ENCODE assay signal across 26 cellular contexts in genomic region chr7:102811942-102812678, GRCh38.
DNase-seq lines count a peak whose midpoint lies in the region; ATAC-seq, FAIRE-seq and TF ChIP-seq lines count a peak whose summit lies in the region.
"Had no signal": no experiment of that assay in that cellular context is flagged by ENCODE, and none has a peak within 500 bp of the region (broad histone marks: within the 10 kb centered on the region; RNA-seq: fewer than 3 reads in every experiment).

No MANE protein-coding gene starts in this region.

- peak; percentile 30 for DNase-seq in A673 (ENCODE audit: low spot score)
- no peak for DNase-seq in K562 (ENCODE audit: extremely low read depth in 1 of 4, low spot score in 3 of 4)
- no peak for DNase-seq in mesothelial cell of epicardium (ENCODE audit: low spot score in 2 of 2, unreplicated experiment in 2 of 2)
- no peak for DNase-seq in activated T-helper 2 cell treated with anti-CD3 and anti-CD28 coated beads, Interferon-gamma antibody, Interleukin-2, Interleukin-4, amounts not matched to agents 10 μg/mL and 5 μg/mL and 100 μg/mL, durations not matched to agents 14 hours and 24 hours and 36 hours (ENCODE audit: low spot score)
- no peak for DNase-seq in omental fat pad (ENCODE audit: low spot score)
- no peak for DNase-seq in DMS79 treated with DMSO at 0.1 percent for 48 hours (lab: John Stamatoyannopoulos, UW)
- DNase-seq: activated CD4-positive, alpha-beta T cell treated with anti-CD3 and anti-CD28 coated beads, Interleukin-2, amount 50 U/mL, for 1 hour; DMS 273 treated with DMSO at 0.1 percent for 48 hours; foreskin fibroblast; immature natural killer cell; MV-4-11; NCI-H187; NCI-H2227 treated with DMSO at 0.1 percent for 48 hours; NCI-H82; PC-9; SIG-M5; stimulated activated CD4-positive, alpha-beta T cell treated with anti-CD3 and anti-CD28 coated beads, Interleukin-12 subunit alpha, Interleukin-12 subunit beta, amount 100 ng/mL, for 4 hours; upper lobe of left lung had no signal

- CTCF ChIA-PET in A673 (lab: Charles Lee): no interaction called here
- CTCF ChIA-PET in K562 (lab: Yijun Ruan, JAX; ENCODE audit: low intra/inter-chr PET ratio): no interaction called here

- no peaks in the 10 kb centered on the region for H3K36me3 ChIP-seq in A673 (ENCODE audit: insufficient read depth, low read length, poor library complexity, severe bottlenecking)
- H3K36me3 ChIP-seq in KMS-11 (ENCODE audit: insufficient read depth): no peaks in the 10 kb centered on the region
- peaks cover 72% of the 10 kb centered on the region for H3K36me3 ChIP-seq in K562 (ENCODE audit: control insufficient read depth, insufficient read depth, low read length)
- H3K36me3 ChIP-seq: upper lobe of left lung had no signal

- no peak for FAIRE-seq in K562 (lab: Jason Lieb, UNC)
- FAIRE-seq: GM18507, H54 had no signal

- H3K4me2 ChIP-seq in KMS-11: peak overlapping the region; percentile 55
- no peak overlapping the region for H3K4me2 ChIP-seq in K562 (ENCODE audit: insufficient read depth, low read length)
- H3K4me2 ChIP-seq: PC-9 had no signal

- intact Hi-C loops in A673 (cut with micrococcal nuclease; ENCODE audit: unreplicated experiment): no loop called here
- intact Hi-C loops in K562 (cut with micrococcal nuclease): no loop called here
- intact Hi-C loops in activated T-helper 2 cell treated with anti-CD3 and anti-CD28 coated beads, Interferon-gamma antibody, Interleukin-2, Interleukin-4, amounts not matched to agents 10 μg/mL and 5 μg/mL and 100 μg/mL, durations not matched to agents 14 hours and 24 hours and 36 hours (cut with micrococcal nuclease): no loop called here

- no peaks in the 10 kb centered on the region for H3K9me1 ChIP-seq in K562 (ENCODE audit: control insufficient read depth, insufficient read depth, low read length)

- TF ChIP-seq POLR2A in K562 (conservative IDR thresholded peaks at IDR 0.05): no peak

- H3K27ac Mint-ChIP-seq in mesothelial cell of epicardium: peak overlapping the region; percentile 73
- no peak overlapping the region for H3K27ac Mint-ChIP-seq in activated T-helper 2 cell treated with anti-CD3 and anti-CD28 coated beads, Interferon-gamma antibody, Interleukin-2, Interleukin-4, amounts not matched to agents 10 μg/mL and 5 μg/mL and 100 μg/mL, durations not matched to agents 14 hours and 24 hours and 36 hours
- H3K27ac Mint-ChIP-seq: activated naive CD8-positive, alpha-beta T cell; activated T-helper 17 cell treated with anti-CD3 and anti-CD28 coated beads, Interleukin-2, amount 50 U/mL, for 72 hours; immature natural killer cell; T-helper 1 cell treated with Interleukin-12 subunit alpha and Interleukin-12 subunit beta and Interleukin-4 antibody, amounts not matched to agents 30 μg/mL and 1 μg/mL, for 36 hours had no signal

- H4K20me1 ChIP-seq in KMS-11 (ENCODE audit: insufficient read depth) (no peaks in the 10 kb centered on the region), K562 (replicated peaks; ENCODE audit: control insufficient read depth, insufficient read depth, low read length) (no peaks in the 10 kb centered on the region)

- no TSS peak for BruUV-seq in A673 (replicated peaks; lab: Mats Ljungman, UMichigan)
- BruUV-seq in K562 (replicated peaks; lab: Mats Ljungman, UMichigan): no TSS peak

- no peak for TF ChIP-seq EP300 in K562 (IDR thresholded peaks at IDR 0.05; ENCODE audit: low read length)

- H3K79me2 ChIP-seq in KMS-11 (ENCODE audit: insufficient read depth, low read depth) (no peaks in the 10 kb centered on the region), K562 (ENCODE audit: control insufficient read depth, insufficient read depth, low read length) (no peaks in the 10 kb centered on the region)

- TF ChIP-seq CTCF in A673 (conservative IDR thresholded peaks at IDR 0.05; ENCODE audit: low read depth, low read length) (no peak), KMS-11 (conservative IDR thresholded peaks at IDR 0.05; ENCODE audit: low read depth, low read length) (no peak), K562 (IDR thresholded peaks at IDR 0.05 in 2 of 3, conservative IDR thresholded peaks at IDR 0.05 in 1 of 3; ENCODE audit: insufficient read depth in 2 of 3, low read depth in 1 of 3, low read length in 3 of 3) (no peak), mesothelial cell of epicardium (IDR thresholded peaks at IDR 0.05; ENCODE audit: unreplicated experiment) (no peak), omental fat pad (IDR thresholded peaks at IDR 0.05) (no peak)

- H3K4me3 Mint-ChIP-seq in mesothelial cell of epicardium: no peak overlapping the region
- H3K4me3 Mint-ChIP-seq in activated T-helper 2 cell treated with anti-CD3 and anti-CD28 coated beads, Interferon-gamma antibody, Interleukin-2, Interleukin-4, amounts not matched to agents 10 μg/mL and 5 μg/mL and 100 μg/mL, durations not matched to agents 14 hours and 24 hours and 36 hours (ENCODE audit: low read depth): no peak overlapping the region
- H3K4me3 Mint-ChIP-seq: activated naive CD8-positive, alpha-beta T cell; activated T-helper 17 cell treated with anti-CD3 and anti-CD28 coated beads, Interleukin-2, amount 50 U/mL, for 72 hours; immature natural killer cell; T-helper 1 cell treated with Interleukin-12 subunit alpha and Interleukin-12 subunit beta and Interleukin-4 antibody, amounts not matched to agents 30 μg/mL and 1 μg/mL, for 36 hours had no signal

- H3K9ac ChIP-seq in KMS-11 (no peak overlapping the region), K562 (ENCODE audit: insufficient read depth in 1 of 2, low read depth in 2 of 2, low read length in 2 of 2) (no peak overlapping the region)

- peaks cover 17% of the 10 kb centered on the region for H3K36me3 Mint-ChIP-seq in mesothelial cell of epicardium
- no peaks in the 10 kb centered on the region for H3K36me3 Mint-ChIP-seq in activated T-helper 2 cell treated with anti-CD3 and anti-CD28 coated beads, Interferon-gamma antibody, Interleukin-2, Interleukin-4, amounts not matched to agents 10 μg/mL and 5 μg/mL and 100 μg/mL, durations not matched to agents 14 hours and 24 hours and 36 hours (ENCODE audit: low read depth)

- POLR2A ChIA-PET in A673 (lab: Charles Lee; ENCODE audit: low non-redundant PET): interaction anchor here (0.6 kb wide), 1 partner anchor 914 kb away, joined by 4 read pairs; no protein-coding TSS in a partner anchor
- POLR2A ChIA-PET in K562 (lab: Yijun Ruan, JAX): interaction anchor here (1.0 to 1.7 kb wide), 4 partner anchors 10 to 259 kb away, joined by 3 to 5 read pairs (median 4); no protein-coding TSS in a partner anchor

- H3K27me3 Mint-ChIP-seq in mesothelial cell of epicardium (ENCODE audit: low read depth): no peaks in the 10 kb centered on the region
- no peaks in the 10 kb centered on the region for H3K27me3 Mint-ChIP-seq in activated T-helper 2 cell treated with anti-CD3 and anti-CD28 coated beads, Interferon-gamma antibody, Interleukin-2, Interleukin-4, amounts not matched to agents 10 μg/mL and 5 μg/mL and 100 μg/mL, durations not matched to agents 14 hours and 24 hours and 36 hours (ENCODE audit: low read depth)
- H3K27me3 Mint-ChIP-seq: activated naive CD8-positive, alpha-beta T cell; activated T-helper 17 cell treated with anti-CD3 and anti-CD28 coated beads, Interleukin-2, amount 50 U/mL, for 72 hours had no signal

- H3K27me3 ChIP-seq in A673 (replicated peaks; ENCODE audit: insufficient read depth, low read depth, low read length, poor library complexity) (no peaks in the 10 kb centered on the region), KMS-11 (ENCODE audit: insufficient read depth, low read depth) (no peaks in the 10 kb centered on the region), K562 (ENCODE audit: control insufficient read depth in 2 of 2, insufficient read depth in 2 of 2, low read length in 2 of 2) (no peaks in the 10 kb centered on the region)
- H3K27me3 ChIP-seq: neutrophil, upper lobe of left lung had no signal

- peaks cover 9% of the 10 kb centered on the region for H3K9me3 Mint-ChIP-seq in mesothelial cell of epicardium
- no peaks in the 10 kb centered on the region for H3K9me3 Mint-ChIP-seq in activated T-helper 2 cell treated with anti-CD3 and anti-CD28 coated beads, Interferon-gamma antibody, Interleukin-2, Interleukin-4, amounts not matched to agents 10 μg/mL and 5 μg/mL and 100 μg/mL, durations not matched to agents 14 hours and 24 hours and 36 hours
- H3K9me3 Mint-ChIP-seq: activated T-helper 17 cell treated with anti-CD3 and anti-CD28 coated beads, Interleukin-2, amount 50 U/mL, for 72 hours; immature natural killer cell; T-helper 1 cell treated with Interleukin-12 subunit alpha and Interleukin-12 subunit beta and Interleukin-4 antibody, amounts not matched to agents 30 μg/mL and 1 μg/mL, for 36 hours had no signal

- TF ChIP-seq RAD21 in K562 (CRISPR knock-in tag; conservative IDR thresholded peaks at IDR 0.05 in 1 of 2, IDR thresholded peaks at IDR 0.05 in 1 of 2): no peak

- in situ Hi-C loops in K562 (cut with MboI): no loop called here

- peaks cover 27% of the 10 kb centered on the region for H3K4me1 Mint-ChIP-seq in mesothelial cell of epicardium
- H3K4me1 Mint-ChIP-seq in activated T-helper 2 cell treated with anti-CD3 and anti-CD28 coated beads, Interferon-gamma antibody, Interleukin-2, Interleukin-4, amounts not matched to agents 10 μg/mL and 5 μg/mL and 100 μg/mL, durations not matched to agents 14 hours and 24 hours and 36 hours (ENCODE audit: low read depth): peaks cover 12% of the 10 kb centered on the region
- H3K4me1 Mint-ChIP-seq: immature natural killer cell had no signal

- H2AFZ ChIP-seq in KMS-11 (ENCODE audit: low read depth): no peak overlapping the region
- H2AFZ ChIP-seq in K562 (ENCODE audit: low read depth, low read length): no peak overlapping the region
- H2AFZ ChIP-seq: PC-9 had no signal

- ATAC-seq in K562 (no peak), GM18870 (IDR thresholded peaks at IDR 0.05; ENCODE audit: unreplicated experiment) (no peak), omental fat pad (ENCODE audit: low FRiP score) (no peak)
- ATAC-seq: activated T-helper 17 cell treated with anti-CD3 and anti-CD28 coated beads, Interleukin-2, amount 50 U/mL, for 72 hours had no signal

- H3K4me3 ChIP-seq in A673 (ENCODE audit: low read depth, low read length, poor library complexity, severe bottlenecking) (no peak overlapping the region), KMS-11 (IDR thresholded peaks at IDR 0.05; ENCODE audit: insufficient read depth, low read depth, low read length) (no peak overlapping the region), K562 (no peak overlapping the region)
- H3K4me3 ChIP-seq: PC-9, upper lobe of left lung had no signal

- 79% methylated on average over 8 of the region's 8 CpGs for WGBS in K562 (ENCODE audit: insufficient coverage, low coverage, missing lambda C conversion rate)

- H3K9me3 ChIP-seq in A673 (ENCODE audit: low read depth, low read length, poor library complexity, severe bottlenecking) (no peaks in the 10 kb centered on the region), K562 (replicated peaks; ENCODE audit: control insufficient read depth, insufficient read depth, low read depth, low read length) (no peaks in the 10 kb centered on the region)
- H3K9me3 ChIP-seq: neutrophil, upper lobe of left lung had no signal

- H3K4me1 ChIP-seq in A673 (ENCODE audit: insufficient read depth, low read length, poor library complexity, severe bottlenecking) (no peaks in the 10 kb centered on the region), KMS-11 (ENCODE audit: low read depth, poor library complexity, severe bottlenecking) (peaks cover 52% of the 10 kb centered on the region), K562 (replicated peaks in 1 of 2; ENCODE audit: control insufficient read depth in 2 of 2, insufficient read depth in 2 of 2, low read length in 2 of 2) (no peaks in the 10 kb centered on the region)
- H3K4me1 ChIP-seq: upper lobe of left lung had no signal

- H3K27ac ChIP-seq in A673 (ENCODE audit: low read depth, low read length, poor library complexity, severe bottlenecking) (no peak overlapping the region), KMS-11 (peak overlapping the region; percentile 42; the same call in 1 of the 2 replicates), K562 (ENCODE audit: extremely low read depth, low read depth, low read length) (no peak overlapping the region)
- H3K27ac ChIP-seq: neutrophil, PC-9, upper lobe of left lung had no signal
